Comparison of ENCODE assay signal across 1 cellular context in genomic region chr10:104291439-104291951, GRCh38.
TF ChIP-seq lines count a peak whose summit lies in the region.

No MANE protein-coding gene starts in this region.

TF ChIP-seq in IMR-90, 13 proteins besides CTCF, POLR2A, EP300 and RAD21:
- TF ChIP-seq CEBPB (IDR thresholded peaks at IDR 0.05; ENCODE audit: low read depth, low read length) (peak; percentile 55), SMC3 (IDR thresholded peaks at IDR 0.05; ENCODE audit: low read depth, low read length) (peak; percentile 97), RFX5 (IDR thresholded peaks at IDR 0.05; ENCODE audit: low read depth, low read length) (no peak), NFE2L2 (IDR thresholded peaks at IDR 0.05; ENCODE audit: low read depth, low read length) (peak; percentile 35; the same call in 1 of the 2 replicates), BHLHE40 (IDR thresholded peaks at IDR 0.05; ENCODE audit: low read depth, low read length) (peak; percentile 62; the same call in 1 of the 2 replicates), MAZ (IDR thresholded peaks at IDR 0.05; ENCODE audit: borderline replicate concordance, low read depth, low read length) (peak; percentile 57; the same call in 1 of the 2 replicates), ELK1 (IDR thresholded peaks at IDR 0.05; ENCODE audit: borderline replicate concordance, low read depth, low read length) (no peak), MAFK (IDR thresholded peaks at IDR 0.05; ENCODE audit: low read depth, low read length) (peak; percentile 69)
